In genomic region chr12:131830335-131831020, GRCh38 we compare ENCODE assay signal across 1 cellular context.
TF ChIP-seq lines count a peak whose summit lies in the region.

No MANE protein-coding gene starts in this region.

TF ChIP-seq in H1, 55 proteins besides CTCF, POLR2A, EP300 and RAD21 (continued from another document):
- TF ChIP-seq USF2 (IDR thresholded peaks at IDR 0.05; ENCODE audit: low read length) (no peak), TAF7 (optimal IDR thresholded peaks at IDR 0.05; ENCODE audit: borderline replicate concordance, low read depth, low read length) (no peak), E2F6 (IDR thresholded peaks at IDR 0.05) (peak; percentile 21; the same call in 1 of the 2 replicates), GTF2F1 (IDR thresholded peaks at IDR 0.05; ENCODE audit: borderline replicate concordance, low read depth, low read length) (no peak), TBP (IDR thresholded peaks at IDR 0.05; ENCODE audit: low read depth, low read length) (no peak; the same call in 1 of the 2 replicates)
